ENCODE assay signal across 8 cellular contexts in genomic region chr2:9844036-9844483, GRCh38. TPM values are rescaled to one million over a fixed set of nuclear protein-coding genes. Genes with fewer than 3 reads are reported as not detected.
DNase-seq lines count a peak whose midpoint lies in the region; ATAC-seq and TF ChIP-seq lines count a peak whose summit lies in the region.

No MANE protein-coding gene starts in this region.

- no peaks in the 10 kb centered on the region for H3K9me3 Mint-ChIP-seq in naive thymus-derived CD8-positive, alpha-beta T cell

- H3K36me3 ChIP-seq in PC-9 (ENCODE audit: low read depth) = peaks cover 15% of the 10 kb centered on the region
- H3K36me3 ChIP-seq in duodenal mucosa (ENCODE audit: control insufficient read depth in 1 of 2, insufficient read depth in 2 of 2, low read length in 2 of 2) = peaks cover 0 to 6% of the 10 kb centered on the region in 2 donors

- H3K36me3 Mint-ChIP-seq in naive thymus-derived CD8-positive, alpha-beta T cell = peaks cover 0 to 34% (median 17%) of the 10 kb centered on the region in 3 donors

- TSS peak; percentile 57 for BruUV-seq in PC-9 (replicated peaks; lab: Mats Ljungman, UMichigan)

- peaks cover 57% of the 10 kb centered on the region for H3K79me2 ChIP-seq in PC-9 (ENCODE audit: low read depth)

- H3K9me2 ChIP-seq in PC-9 (ENCODE audit: insufficient read depth) = no peaks in the 10 kb centered on the region

- H3K4me2 ChIP-seq in PC-9 = peak overlapping the region; percentile 88

- H3K27me3 ChIP-seq in PC-9 (ENCODE audit: insufficient read depth, low read depth) (no peaks in the 10 kb centered on the region), duodenal mucosa (ENCODE audit: control insufficient read depth in 1 of 2, insufficient read depth in 2 of 2, low read length in 2 of 2) (no peaks in the 10 kb centered on the region)

- POLR2A ChIA-PET in PC-9 (lab: Charles Lee; ENCODE audit: unreplicated experiment) = interaction anchor here (0.6 to 0.8 kb wide), 3 partner anchors 14 to 528 kb away, joined by 4 to 7 read pairs (median 6); no protein-coding TSS in a partner anchor
- POLR2A ChIA-PET in naive thymus-derived CD8-positive, alpha-beta T cell (lab: Charles Lee) = interaction anchor here (0.5 to 1.5 kb wide), 3 partner anchors 201 to 805 kb away, joined by 3 to 7 read pairs (median 4); no protein-coding TSS in a partner anchor

- CTCF ChIA-PET in PC-9 (lab: Charles Lee) = interaction anchor here (0.6 kb wide), 2 partner anchors 52 to 294 kb away, joined by 3 to 17 read pairs; no protein-coding TSS in a partner anchor

- DNase-seq in DMS 273 (lab: John Stamatoyannopoulos, UW; ENCODE audit: unreplicated experiment) (peak; percentile 57), DMS 273 treated with DMSO at 0.1 percent for 48 hours (lab: John Stamatoyannopoulos, UW) (no peak), PC-9 (no peak), medulla oblongata (ENCODE audit: extremely low spot score) (no peak), SW480 (ENCODE audit: low spot score) (no peak), NCI-H2171 treated with DMSO at 0.1 percent for 48 hours (lab: John Stamatoyannopoulos, UW) (no peak)
- peak in 2 of 10 donors; percentile 7 to 9 for DNase-seq in naive thymus-derived CD8-positive, alpha-beta T cell

- H3K27ac ChIP-seq in PC-9 (peak overlapping the region; percentile 86), duodenal mucosa (ENCODE audit: low read depth, low read length) (peak overlapping the region; percentile 86)

- H3K4me1 Mint-ChIP-seq in naive thymus-derived CD8-positive, alpha-beta T cell = peaks cover 17 to 52% (median 49%) of the 10 kb centered on the region in 4 donors

- ATAC-seq in naive thymus-derived CD8-positive, alpha-beta T cell = no peak

- H3K9me3 ChIP-seq in PC-9 (ENCODE audit: insufficient read depth, low read depth) (no peaks in the 10 kb centered on the region), duodenal mucosa (ENCODE audit: control insufficient read depth in 1 of 2, low read length in 2 of 2) (no peaks in the 10 kb centered on the region)

- H3K9ac ChIP-seq in duodenal mucosa (ENCODE audit: low read depth in 1 of 2, low read length in 2 of 2) = peak overlapping the region; percentile 56 to 71

- H3F3A ChIP-seq in PC-9 (ENCODE audit: insufficient read depth, low read depth) = peaks cover 51% of the 10 kb centered on the region

- H3K4me1 ChIP-seq in PC-9 (replicated peaks; ENCODE audit: insufficient read depth) (peaks cover 50% of the 10 kb centered on the region), duodenal mucosa (ENCODE audit: control insufficient read depth in 1 of 2, insufficient read depth in 2 of 2, low read length in 2 of 2) (peaks cover 9 to 20% of the 10 kb centered on the region in 2 donors)

- no peaks in the 10 kb centered on the region for H4K20me1 ChIP-seq in PC-9 (ENCODE audit: insufficient read depth)

- peak overlapping the region; percentile 89 to 99 (median 93) for H3K4me3 Mint-ChIP-seq in naive thymus-derived CD8-positive, alpha-beta T cell

- H3K27ac Mint-ChIP-seq in naive thymus-derived CD8-positive, alpha-beta T cell = peak overlapping the region; percentile 64 to 96 (median 92)

- H3K27me3 Mint-ChIP-seq in naive thymus-derived CD8-positive, alpha-beta T cell = no peaks in the 10 kb centered on the region

- intact Hi-C loops in PC-9 (cut with micrococcal nuclease; ENCODE audit: unreplicated experiment) = no loop called here

- H3K4me3 ChIP-seq in PC-9 (peak overlapping the region; percentile 68), duodenal mucosa (ENCODE audit: low read depth in 1 of 2, low read length in 2 of 2) (peak overlapping the region; percentile 79 to 88)

- peak overlapping the region; percentile 74 for H2AFZ ChIP-seq in PC-9

- no peak for TF ChIP-seq CTCF in PC-9 (conservative IDR thresholded peaks at IDR 0.05)

RNA-seq across cellular contexts. Expression of gene TAF1B, which starts 0.8 kb away (rescaled TPM):
- 23.8 and 24.8 TPM in 2 replicates for total RNA-seq in PC-9 (2021)
- total RNA-seq in naive thymus-derived CD8-positive, alpha-beta T cell = 10 to 100 TPM; 15.9 to 19.3 TPM
- polyA plus RNA-seq in naive thymus-derived CD8-positive, alpha-beta T cell = 10 to 100 TPM; 10.1 to 13.1 (median 11.1) TPM
